In the genomic region with DNA sequence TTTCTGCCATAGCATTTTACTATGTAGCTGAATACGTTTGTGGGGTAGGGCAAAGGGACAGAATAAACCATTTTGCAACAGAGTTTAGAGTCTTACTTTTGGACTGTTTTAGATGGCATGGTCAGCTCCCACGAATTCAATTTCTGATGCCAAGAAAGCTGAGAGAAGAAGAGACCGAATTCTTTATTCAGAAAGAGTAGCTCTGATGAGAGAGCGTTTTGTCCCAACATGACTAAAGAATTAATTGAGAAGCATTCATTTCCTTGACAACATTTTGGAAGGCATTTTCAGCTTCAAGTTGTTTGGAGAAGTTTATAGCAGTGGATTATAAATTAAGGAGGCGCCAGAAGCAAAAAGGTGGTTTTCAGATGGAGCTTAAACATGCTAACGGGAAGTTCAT, we compare ENCODE assay signal across 16 cellular contexts.
"Had no signal": no experiment of that assay in that cellular context is flagged by ENCODE, and none has a peak within 500 bp of the region (broad histone marks: within the 10 kb centered on the region; RNA-seq: fewer than 3 reads in every experiment).

No MANE protein-coding gene starts in this region.

- H3K27ac ChIP-seq: pancreas, WERI-Rb-1 had no signal

- H3K36me3 ChIP-seq: pancreas, tibial nerve, WERI-Rb-1 had no signal

- H3K9me3 ChIP-seq: pancreas, SK-N-SH, tibial nerve had no signal

- ATAC-seq: activated CD8-positive, alpha-beta T cell treated with anti-CD3 and anti-CD28 coated beads for 36 hours; activated naive CD4-positive, alpha-beta T cell treated with anti-CD3 and anti-CD28 coated beads, Interleukin-2, amount 50 U/mL, for 72 hours; activated T-cell treated with anti-CD3 and anti-CD28 coated beads, Interleukin-2, amount 50 U/mL, for 4 hours; pancreas; stimulated activated memory B cell treated with anti-CD40 and anti-IgM and Interleukin-4, amounts not matched to agents 10 μg/mL and 1 μg/mL and 100 μg/mL, for 72 hours had no signal

- H3K27me3 ChIP-seq: pancreas, tibial nerve had no signal

- H3K4me3 ChIP-seq: pancreas, tibial nerve had no signal

- DNase-seq: activated CD4-positive, alpha-beta T cell treated with anti-CD3 and anti-CD28 coated beads for 4 hours; activated CD8-positive, alpha-beta T cell treated with anti-CD3 and anti-CD28 coated beads for 36 hours; activated effector memory CD4-positive, alpha-beta T cell treated with anti-CD3 and anti-CD28 coated beads, Interleukin-2, amount 50 U/mL, for 16 hours; activated T-cell treated with anti-CD3 and anti-CD28 coated beads, Interleukin-2, amount 50 U/mL, for 4 hours; effector CD8-positive, alpha-beta T cell; kidney glomerular epithelial cell; pancreas; retina; SHP77; SK-N-SH; stimulated activated CD4-positive, alpha-beta T cell treated with anti-CD3 and anti-CD28 coated beads, Interleukin-2, amount 100 ng/mL, for 48 hours; T-helper 1 cell; WERI-Rb-1 had no signal

- H3K4me1 ChIP-seq: pancreas had no signal
